20 cellular contexts compared by ENCODE assay signal in the genomic region with DNA sequence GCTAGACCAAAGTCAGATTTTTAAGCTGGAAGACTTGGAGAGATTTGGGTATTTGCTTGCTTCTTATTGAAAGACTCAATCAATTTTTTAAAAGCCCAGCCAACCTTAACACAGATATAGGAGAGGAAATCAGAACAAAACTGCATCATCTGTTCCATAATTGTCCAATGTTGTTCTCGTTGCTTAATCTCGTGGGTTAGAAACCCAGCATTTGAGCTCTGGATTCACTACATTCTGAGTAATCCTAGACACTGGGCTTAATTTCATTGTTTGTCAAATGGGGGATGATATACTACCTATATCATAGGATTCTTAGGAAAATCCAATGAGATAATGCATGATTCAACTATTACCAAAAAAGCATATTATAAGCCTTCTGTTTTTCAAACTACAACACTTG. TPM values are rescaled to one million over a fixed set of nuclear protein-coding genes. Genes with fewer than 3 reads are reported as not detected.
A peak's percentile ranks its signal among the peaks of the same experiment; 100 is the strongest.
DNase-seq lines count a peak whose midpoint lies in the region; ATAC-seq and TF ChIP-seq lines count a peak whose summit lies in the region.
"Had no signal": no experiment of that assay in that cellular context is flagged by ENCODE, and none has a peak within 500 bp of the region (broad histone marks: within the 10 kb centered on the region; RNA-seq: fewer than 3 reads in every experiment).

No MANE protein-coding gene starts in this region.

- ATAC-seq in GM18867 (IDR thresholded peaks at IDR 0.05; ENCODE audit: unreplicated experiment) (no peak), GM21529 (IDR thresholded peaks at IDR 0.05; ENCODE audit: unreplicated experiment) (no peak)
- ATAC-seq: activated T-helper 17 cell treated with anti-CD3 and anti-CD28 coated beads, Interleukin-2, amount 50 U/mL, for 72 hours; GM23338; left lobe of liver; naive thymus-derived CD4-positive, alpha-beta T cell had no signal

- in situ Hi-C loops in mammary epithelial cell (cut with MboI; ENCODE audit: low sequenced_read_pairs in 2 of 2): no loop called here

- no peak overlapping the region for H3K4me2 ChIP-seq in mammary epithelial cell (ENCODE audit: insufficient read depth, low read depth, low read length)
- H3K4me2 ChIP-seq: GM23338 had no signal

- H3K27me3 ChIP-seq in breast epithelium: no peaks in the 10 kb centered on the region
- no peaks in the 10 kb centered on the region for H3K27me3 ChIP-seq in mammary epithelial cell (ENCODE audit: insufficient read depth, low read length)
- H3K27me3 ChIP-seq in prostate gland (replicated peaks; ENCODE audit: insufficient read depth): no peaks in the 10 kb centered on the region

- intact Hi-C loops in breast epithelium (cut with DNase I; ENCODE audit: low total_unique reads) (no loop called here), mammary epithelial cell (cut with micrococcal nuclease) (no loop called here), prostate gland (cut with DNase I) (loop anchor here (5.0 kb wide), 1 partner anchor 46 kb away; no protein-coding TSS in a partner anchor)

- TF ChIP-seq CTCF in breast epithelium (IDR thresholded peaks at IDR 0.05) (no peak), mammary epithelial cell (conservative IDR thresholded peaks at IDR 0.05 in 1 of 2, IDR thresholded peaks at IDR 0.05 in 1 of 2; ENCODE audit: extremely low read depth in 1 of 2, insufficient read depth in 1 of 2, low read depth in 1 of 2, low read length in 2 of 2) (no peak), fibroblast of pulmonary artery (IDR thresholded peaks at IDR 0.05; ENCODE audit: low read length, missing control alignments) (no peak), prostate gland (IDR thresholded peaks at IDR 0.05) (no peak)

- no peaks in the 10 kb centered on the region for H4K20me1 ChIP-seq in mammary epithelial cell (ENCODE audit: insufficient read depth, low read length)

- CTCF ChIA-PET in mammary epithelial cell (lab: Charles Lee; ENCODE audit: low non-redundant PET): no interaction called here

- peak overlapping the region; percentile 56 to 65 for H3K27ac ChIP-seq in breast epithelium
- H3K27ac ChIP-seq in mammary epithelial cell (ENCODE audit: insufficient read depth, low read depth, low read length): no peak overlapping the region
- H3K27ac ChIP-seq in prostate gland: peak overlapping the region; percentile 31 to 50
- H3K27ac ChIP-seq in urinary bladder (ENCODE audit: low read depth): peak overlapping the region; percentile 23

- TF ChIP-seq POLR2A in breast epithelium (IDR thresholded peaks at IDR 0.05): no peak
- TF ChIP-seq POLR2A in prostate gland (IDR thresholded peaks at IDR 0.05): no peak

- no TSS peak for BruUV-seq in mammary epithelial cell (replicated peaks; lab: Mats Ljungman, UMichigan)

- no peak for DNase-seq in breast epithelium (ENCODE audit: low spot score in 2 of 2)
- no peak for DNase-seq in mammary epithelial cell
- DNase-seq in fibroblast of pulmonary artery (ENCODE audit: low read depth): peak; percentile 80
- no peak for DNase-seq in prostate gland (ENCODE audit: low spot score)
- no peak for DNase-seq in activated CD4-positive, CD25-positive, alpha-beta regulatory T cell treated with anti-CD3 and anti-CD28 coated beads, Interleukin-2, amount 50 U/mL, for 72 hours
- DNase-seq: 8988T; activated CD4-positive, CD25-positive, alpha-beta regulatory T cell; C1 segment of cervical spinal cord; central memory CD4-positive, alpha-beta T cell; effector memory CD4-positive, alpha-beta T cell; GDM1; naive thymus-derived CD4-positive, alpha-beta T cell; NCI-H2029; SIG-M5 had no signal

- H3K36me3 ChIP-seq in breast epithelium (no peaks in the 10 kb centered on the region), mammary epithelial cell (ENCODE audit: insufficient read depth, low read length) (no peaks in the 10 kb centered on the region), prostate gland (no peaks in the 10 kb centered on the region), urinary bladder (ENCODE audit: insufficient read depth) (no peaks in the 10 kb centered on the region)

- 57% methylated on average over 2 of the region's 2 CpGs for WGBS in mammary epithelial cell (ENCODE audit: low coverage, missing lambda C conversion rate)
- WGBS in prostate gland: 81% methylated on average over 2 of the region's 2 CpGs
- WGBS in urinary bladder: 36% methylated on average over 2 of the region's 2 CpGs

- dilution Hi-C loops in mammary epithelial cell (cut with HindIII; ENCODE audit: low sequenced_read_pairs): no loop called here

- H3K4me1 ChIP-seq in breast epithelium (no peaks in the 10 kb centered on the region), mammary epithelial cell (ENCODE audit: insufficient read depth, low read length) (peaks cover 3% of the 10 kb centered on the region), prostate gland (replicated peaks) (no peaks in the 10 kb centered on the region), urinary bladder (ENCODE audit: insufficient read depth) (no peaks in the 10 kb centered on the region)

- H3K4me3 ChIP-seq in breast epithelium (no peak overlapping the region), mammary epithelial cell (replicated peaks in 1 of 3; ENCODE audit: insufficient read depth in 1 of 3, low read depth in 2 of 3, low read length in 3 of 3) (no peak overlapping the region), fibroblast of pulmonary artery (replicated peaks; ENCODE audit: low read depth, low read length) (no peak overlapping the region), prostate gland (no peak overlapping the region), urinary bladder (ENCODE audit: low read depth, low read length) (no peak overlapping the region)
- H3K4me3 ChIP-seq: GM23338 had no signal

- H3K9me3 ChIP-seq in breast epithelium (no peaks in the 10 kb centered on the region), mammary epithelial cell (replicated peaks; ENCODE audit: insufficient read depth, low read length) (no peaks in the 10 kb centered on the region), prostate gland (no peaks in the 10 kb centered on the region)

- H3K79me2 ChIP-seq in mammary epithelial cell (ENCODE audit: insufficient read depth, low read length): peaks cover 73% of the 10 kb centered on the region

- no peak overlapping the region for H3K9ac ChIP-seq in mammary epithelial cell (ENCODE audit: insufficient read depth, low read length)

- no peak overlapping the region for H2AFZ ChIP-seq in mammary epithelial cell (ENCODE audit: low read depth, low read length)
- H2AFZ ChIP-seq: GM23338 had no signal

RNA-seq across cellular contexts. Expression of gene CALD1, which starts 48.9 kb away (rescaled TPM):
- total RNA-seq in breast epithelium: 100 to 1,000 TPM; 252 to 335 (median 266) TPM
- 100 to 1,000 TPM; 251 to 445 TPM for total RNA-seq in mammary epithelial cell
- polyA plus RNA-seq in mammary epithelial cell: 151 TPM
- 182 TPM for polyA minus RNA-seq in mammary epithelial cell
- 100 to 1,000 TPM; 307 to 314 TPM for total RNA-seq in prostate gland
- 616 TPM for total RNA-seq in urinary bladder
- 1,279 TPM for polyA plus RNA-seq in urinary bladder
